Comparison of ENCODE assay signal across 21 cellular contexts in the genomic region with DNA sequence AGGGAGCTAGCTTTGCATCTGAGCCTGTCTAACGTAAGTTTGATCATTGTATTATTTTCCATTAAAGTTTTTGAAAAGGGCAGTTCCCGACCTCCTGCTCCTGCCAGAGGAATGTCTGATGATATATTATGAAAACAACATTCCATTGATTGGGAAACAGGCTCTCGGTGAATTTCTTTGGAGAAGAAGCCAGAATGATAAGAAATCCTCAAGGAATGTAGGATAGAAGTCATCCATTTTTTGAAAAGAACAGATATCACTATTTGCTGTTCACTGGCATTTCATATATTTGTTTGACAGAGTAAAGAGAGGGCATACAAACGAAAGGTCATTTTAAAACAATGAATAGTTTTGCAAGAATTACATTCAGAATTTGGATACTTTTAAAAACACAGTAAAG.
"Had no signal": no experiment of that assay in that cellular context is flagged by ENCODE, and none has a peak within 500 bp of the region (broad histone marks: within the 10 kb centered on the region; RNA-seq: fewer than 3 reads in every experiment).

No MANE protein-coding gene starts in this region.

- H3K4me1 ChIP-seq: left lung, tibial artery, vagina had no signal

- H3K27me3 Mint-ChIP-seq: effector memory CD8-positive, alpha-beta T cell had no signal

- H3K9me3 ChIP-seq: left lung, tibial artery, vagina had no signal

- H3K4me3 ChIP-seq: cardiac muscle cell, left lung, tibial artery, vagina had no signal

- H3K36me3 Mint-ChIP-seq: activated naive CD4-positive, alpha-beta T cell treated with anti-CD3 and anti-CD28 coated beads, Interleukin-2, amount 50 U/mL, for 72 hours; natural killer cell treated with Interleukin-12 subunit alpha and Interleukin-12 subunit beta and Interleukin-15 and Interleukin-18, amount 100 ng/mL, for 72 hours had no signal

- H3K9me3 Mint-ChIP-seq: effector memory CD8-positive, alpha-beta T cell; natural killer cell treated with Interleukin-12 subunit alpha and Interleukin-12 subunit beta and Interleukin-15 and Interleukin-18, amount 100 ng/mL, for 72 hours had no signal

- DNase-seq: activated CD4-positive, alpha-beta T cell treated with anti-CD3 and anti-CD28 coated beads for 1 hour; activated CD8-positive, alpha-beta memory T cell treated with anti-CD3 and anti-CD28 coated beads for 24 hours; activated CD8-positive, alpha-beta memory T cell treated with anti-CD3 and anti-CD28 coated beads, Interleukin-2, amount 50 U/mL, for 48 hours; activated gamma-delta T cell treated with Interleukin-2 at 50 U/mL for 16 hours; effector memory CD8-positive, alpha-beta T cell; foreskin melanocyte; glutamatergic neuron; left lung; posterior cingulate gyrus; retina; stimulated activated CD4-positive, alpha-beta T cell treated with anti-CD3 and anti-CD28 coated beads, Interleukin-1b, Interleukin-23, amount 100 ng/mL, for 48 hours; stimulated activated naive CD8-positive, alpha-beta T cell treated with anti-CD3 and anti-CD28 coated beads, Interleukin-15, Interleukin-2, amounts not matched to agents 100 U/mL and 50 U/mL, for 24 hours; substantia nigra; SW 1271; T-helper 2 cell; tibial artery; WERI-Rb-1 had no signal

- H3K27ac Mint-ChIP-seq: activated naive CD4-positive, alpha-beta T cell treated with anti-CD3 and anti-CD28 coated beads, Interleukin-2, amount 50 U/mL, for 72 hours; effector memory CD8-positive, alpha-beta T cell; natural killer cell treated with Interleukin-12 subunit alpha and Interleukin-12 subunit beta and Interleukin-15 and Interleukin-18, amount 100 ng/mL, for 72 hours had no signal

- H3K4me3 Mint-ChIP-seq: effector memory CD8-positive, alpha-beta T cell; natural killer cell treated with Interleukin-12 subunit alpha and Interleukin-12 subunit beta and Interleukin-15 and Interleukin-18, amount 100 ng/mL, for 72 hours had no signal

- H3K27me3 ChIP-seq: cardiac muscle cell, left lung, tibial artery, vagina had no signal

- H3K36me3 ChIP-seq: cardiac muscle cell, left lung, tibial artery, vagina, WERI-Rb-1 had no signal

- ATAC-seq: activated naive CD4-positive, alpha-beta T cell treated with anti-CD3 and anti-CD28 coated beads, Interleukin-2, amount 50 U/mL, for 72 hours; effector memory CD8-positive, alpha-beta T cell; left lung; natural killer cell treated with Interleukin-12 subunit alpha and Interleukin-12 subunit beta and Interleukin-15 and Interleukin-18, amount 100 ng/mL, for 72 hours; stimulated activated naive CD8-positive, alpha-beta T cell treated with anti-CD3 and anti-CD28 coated beads, Interleukin-15, Interleukin-2, amounts not matched to agents 100 U/mL and 50 U/mL, for 24 hours had no signal

- H3K27ac ChIP-seq: cardiac muscle cell, left lung, tibial artery, vagina, WERI-Rb-1 had no signal
